Comparison of ENCODE assay signal across 21 cellular contexts in genomic region chr12:90695415-90695814, GRCh38.
DNase-seq lines count a peak whose midpoint lies in the region; ATAC-seq, FAIRE-seq and TF ChIP-seq lines count a peak whose summit lies in the region.
"Had no signal": no experiment of that assay in that cellular context is flagged by ENCODE, and none has a peak within 500 bp of the region (broad histone marks: within the 10 kb centered on the region; RNA-seq: fewer than 3 reads in every experiment).

No MANE protein-coding gene starts in this region.

- no peaks in the 10 kb centered on the region for H3K9me3 Mint-ChIP-seq in astrocyte (ENCODE audit: unreplicated experiment)
- H3K9me3 Mint-ChIP-seq: activated CD4-positive, alpha-beta memory T cell treated with anti-CD3 and anti-CD28 coated beads for 36 hours; activated T-cell treated with anti-CD3 and anti-CD28 coated beads, Interleukin-2, amount 50 U/mL, for 4 hours; CD4-positive, alpha-beta T cell; stimulated activated effector memory CD8-positive, alpha-beta T cell treated with anti-CD3 and anti-CD28 coated beads, Interleukin-12 subunit alpha, Interleukin-12 subunit beta, amount 100 ng/mL, for 72 hours had no signal

- no peaks in the 10 kb centered on the region for H4K20me1 ChIP-seq in astrocyte (ENCODE audit: insufficient read depth, low read length)

- ATAC-seq in GM21825 (IDR thresholded peaks at IDR 0.05; ENCODE audit: unreplicated experiment) = no peak
- ATAC-seq: activated T-cell treated with anti-CD3 and anti-CD28 coated beads, Interleukin-2, amount 50 U/mL, for 4 hours; esophagus mucosa; left ventricle myocardium superior; stimulated activated effector memory CD8-positive, alpha-beta T cell treated with anti-CD3 and anti-CD28 coated beads, Interleukin-12 subunit alpha, Interleukin-12 subunit beta, amount 100 ng/mL, for 72 hours had no signal

- H3K4me1 ChIP-seq in astrocyte (ENCODE audit: insufficient read depth, low read length) = no peaks in the 10 kb centered on the region
- H3K4me1 ChIP-seq: adrenal gland, SJCRH30 had no signal

- no peaks in the 10 kb centered on the region for H3K4me1 Mint-ChIP-seq in astrocyte (ENCODE audit: low read depth, unreplicated experiment)
- H3K4me1 Mint-ChIP-seq: stimulated activated effector memory CD8-positive, alpha-beta T cell treated with anti-CD3 and anti-CD28 coated beads, Interleukin-12 subunit alpha, Interleukin-12 subunit beta, amount 100 ng/mL, for 72 hours had no signal

- H3K27ac ChIP-seq in astrocyte (ENCODE audit: low read depth, low read length) = no peak overlapping the region
- H3K27ac ChIP-seq: adrenal gland, SJCRH30, transverse colon had no signal

- no peak overlapping the region for H3K4me3 ChIP-seq in astrocyte (ENCODE audit: insufficient read depth, low read depth, low read length)
- H3K4me3 ChIP-seq in fibroblast of villous mesenchyme (ENCODE audit: low read depth, low read length) = no peak overlapping the region
- H3K4me3 ChIP-seq: adrenal gland, SJCRH30, smooth muscle cell, transverse colon had no signal

- H3K36me3 ChIP-seq in astrocyte (ENCODE audit: insufficient read depth, low read length) = no peaks in the 10 kb centered on the region
- H3K36me3 ChIP-seq: adrenal gland, SJCRH30, transverse colon had no signal

- TF ChIP-seq CTCF in LNCAP (IDR thresholded peaks at IDR 0.05) (peak; percentile 68), astrocyte (IDR thresholded peaks at IDR 0.05; ENCODE audit: insufficient read depth, low read depth, low read length) (peak; percentile 13), fibroblast of villous mesenchyme (IDR thresholded peaks at IDR 0.05; ENCODE audit: insufficient read depth, low read depth, low read length) (peak; percentile 46)

- no peaks in the 10 kb centered on the region for H3K79me2 ChIP-seq in astrocyte (ENCODE audit: insufficient read depth, low read length)

- no peaks in the 10 kb centered on the region for H3K36me3 Mint-ChIP-seq in astrocyte (ENCODE audit: low read depth, unreplicated experiment)
- H3K36me3 Mint-ChIP-seq: activated CD4-positive, alpha-beta memory T cell treated with anti-CD3 and anti-CD28 coated beads for 36 hours; stimulated activated effector memory CD8-positive, alpha-beta T cell treated with anti-CD3 and anti-CD28 coated beads, Interleukin-12 subunit alpha, Interleukin-12 subunit beta, amount 100 ng/mL, for 72 hours had no signal

- DNase-seq in ELR (ENCODE audit: low read depth) (peak; percentile 50), astrocyte (ENCODE audit: low read depth) (no peak), fibroblast of villous mesenchyme (ENCODE audit: low read depth) (peak; percentile 5), foreskin melanocyte (no peak), T1000 (lab: John Stamatoyannopoulos, UW) (no peak), DMS 273 (lab: John Stamatoyannopoulos, UW; ENCODE audit: unreplicated experiment) (no peak)
- DNase-seq: activated CD4-positive, alpha-beta memory T cell treated with anti-CD3 and anti-CD28 coated beads for 36 hours; activated T-cell treated with anti-CD3 and anti-CD28 coated beads, Interleukin-2, amount 50 U/mL, for 4 hours; adrenal gland; CD4-positive, alpha-beta T cell; cortex of kidney; H7; left ventricle myocardium superior; posterior cingulate gyrus; SJCRH30; transverse colon had no signal

- H3K27me3 Mint-ChIP-seq in astrocyte (ENCODE audit: low read depth, unreplicated experiment) = no peaks in the 10 kb centered on the region
- H3K27me3 Mint-ChIP-seq: activated CD4-positive, alpha-beta memory T cell treated with anti-CD3 and anti-CD28 coated beads for 36 hours; CD4-positive, alpha-beta T cell had no signal

- H3K27me3 ChIP-seq in astrocyte (ENCODE audit: insufficient read depth, low read length) = no peaks in the 10 kb centered on the region
- H3K27me3 ChIP-seq: adrenal gland, SJCRH30, transverse colon had no signal

- H3K9me3 ChIP-seq in astrocyte (ENCODE audit: insufficient read depth, low read depth, low read length) = no peaks in the 10 kb centered on the region
- H3K9me3 ChIP-seq: SJCRH30, transverse colon had no signal

- no peak overlapping the region for H3K4me2 ChIP-seq in astrocyte (ENCODE audit: low read length)
- H3K4me2 ChIP-seq: smooth muscle cell had no signal

- no peak for FAIRE-seq in astrocyte (lab: Jason Lieb, UNC)

- H2AFZ ChIP-seq in astrocyte (ENCODE audit: low read depth, low read length) = no peak overlapping the region

- H3K27ac Mint-ChIP-seq in astrocyte (ENCODE audit: unreplicated experiment) = no peak overlapping the region
- H3K27ac Mint-ChIP-seq: activated CD4-positive, alpha-beta memory T cell treated with anti-CD3 and anti-CD28 coated beads for 36 hours; CD4-positive, alpha-beta T cell; stimulated activated effector memory CD8-positive, alpha-beta T cell treated with anti-CD3 and anti-CD28 coated beads, Interleukin-12 subunit alpha, Interleukin-12 subunit beta, amount 100 ng/mL, for 72 hours had no signal

- H3K4me3 Mint-ChIP-seq in astrocyte (ENCODE audit: unreplicated experiment) = no peak overlapping the region
- H3K4me3 Mint-ChIP-seq: activated CD4-positive, alpha-beta memory T cell treated with anti-CD3 and anti-CD28 coated beads for 36 hours; activated T-cell treated with anti-CD3 and anti-CD28 coated beads, Interleukin-2, amount 50 U/mL, for 4 hours; CD4-positive, alpha-beta T cell; stimulated activated effector memory CD8-positive, alpha-beta T cell treated with anti-CD3 and anti-CD28 coated beads, Interleukin-12 subunit alpha, Interleukin-12 subunit beta, amount 100 ng/mL, for 72 hours had no signal

- no peak overlapping the region for H3K9ac ChIP-seq in astrocyte (ENCODE audit: low read length)

Comparison
In these comparisons a context has a peak if more than half of its experiments do, and no peak if none do; other contexts are left out.
1. DNase-seq: peak in ELR (single experiment) and fibroblast of villous mesenchyme (single experiment); none in astrocyte (single experiment), foreskin melanocyte (single experiment), T1000 (single experiment) and DMS 273 (single experiment).
2. CTCF ChIP-seq: peak in every context shown above with its lines; median percentile 68 in LNCAP; 46 in fibroblast of villous mesenchyme; 13 in astrocyte.